Comparison of ENCODE assay signal across 2 cellular contexts in the genomic region with DNA sequence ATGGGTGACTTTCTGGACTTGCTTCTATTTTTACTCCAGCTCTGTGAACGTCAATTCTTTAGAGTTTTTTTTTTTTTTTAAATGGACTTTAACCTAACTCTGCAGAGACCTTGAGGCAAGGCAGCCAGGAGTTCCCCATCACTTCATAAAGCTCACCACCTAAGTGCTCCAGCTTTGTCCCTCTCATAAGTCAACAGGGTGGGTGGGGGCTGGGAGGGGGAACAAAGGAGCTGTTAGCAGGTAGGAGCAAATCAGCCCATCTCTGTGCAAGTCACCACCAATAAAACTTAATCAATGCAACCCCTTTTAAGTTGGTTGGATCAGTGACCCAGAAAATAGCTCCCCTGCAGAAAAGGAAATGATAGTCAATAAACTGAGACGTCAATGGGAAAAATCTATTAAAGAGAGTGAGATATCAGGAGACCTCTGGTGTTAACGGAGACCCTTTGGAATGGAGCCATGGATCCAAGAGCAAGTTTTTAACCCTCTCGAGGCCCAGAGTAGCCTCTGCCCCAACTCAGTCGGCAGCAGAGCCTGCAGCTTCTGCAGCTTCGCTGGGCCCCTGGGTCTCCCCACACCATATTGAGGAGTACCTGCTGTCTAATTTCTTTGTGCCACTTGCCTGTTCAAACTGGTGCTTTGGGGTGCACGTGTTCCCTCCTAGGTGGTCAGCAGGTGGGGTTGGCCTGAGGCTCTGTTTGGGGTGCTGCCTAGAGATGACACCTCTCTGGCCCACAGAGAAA.
A peak's percentile ranks its signal among the peaks of the same experiment; 100 is the strongest.
TF ChIP-seq lines count a peak whose summit lies in the region.

No MANE protein-coding gene starts in this region.

TF ChIP-seq in HCT116, 20 proteins besides CTCF, POLR2A, EP300 and RAD21:
- TF ChIP-seq EZH2phosphoT487 (IDR thresholded peaks at IDR 0.05; ENCODE audit: borderline replicate concordance) = no peak
- TF ChIP-seq TCF7L2 (IDR thresholded peaks at IDR 0.05; ENCODE audit: borderline replicate concordance, extremely low read depth, insufficient read depth, insufficient read length) = peak; percentile 65

TF ChIP-seq in H1, 55 proteins besides CTCF, POLR2A, EP300 and RAD21:
- TF ChIP-seq TAF7 (optimal IDR thresholded peaks at IDR 0.05; ENCODE audit: borderline replicate concordance, low read depth, low read length) (no peak), MAFK (IDR thresholded peaks at IDR 0.05; ENCODE audit: low read depth, low read length) (no peak)
- TF ChIP-seq, protein P1, sequence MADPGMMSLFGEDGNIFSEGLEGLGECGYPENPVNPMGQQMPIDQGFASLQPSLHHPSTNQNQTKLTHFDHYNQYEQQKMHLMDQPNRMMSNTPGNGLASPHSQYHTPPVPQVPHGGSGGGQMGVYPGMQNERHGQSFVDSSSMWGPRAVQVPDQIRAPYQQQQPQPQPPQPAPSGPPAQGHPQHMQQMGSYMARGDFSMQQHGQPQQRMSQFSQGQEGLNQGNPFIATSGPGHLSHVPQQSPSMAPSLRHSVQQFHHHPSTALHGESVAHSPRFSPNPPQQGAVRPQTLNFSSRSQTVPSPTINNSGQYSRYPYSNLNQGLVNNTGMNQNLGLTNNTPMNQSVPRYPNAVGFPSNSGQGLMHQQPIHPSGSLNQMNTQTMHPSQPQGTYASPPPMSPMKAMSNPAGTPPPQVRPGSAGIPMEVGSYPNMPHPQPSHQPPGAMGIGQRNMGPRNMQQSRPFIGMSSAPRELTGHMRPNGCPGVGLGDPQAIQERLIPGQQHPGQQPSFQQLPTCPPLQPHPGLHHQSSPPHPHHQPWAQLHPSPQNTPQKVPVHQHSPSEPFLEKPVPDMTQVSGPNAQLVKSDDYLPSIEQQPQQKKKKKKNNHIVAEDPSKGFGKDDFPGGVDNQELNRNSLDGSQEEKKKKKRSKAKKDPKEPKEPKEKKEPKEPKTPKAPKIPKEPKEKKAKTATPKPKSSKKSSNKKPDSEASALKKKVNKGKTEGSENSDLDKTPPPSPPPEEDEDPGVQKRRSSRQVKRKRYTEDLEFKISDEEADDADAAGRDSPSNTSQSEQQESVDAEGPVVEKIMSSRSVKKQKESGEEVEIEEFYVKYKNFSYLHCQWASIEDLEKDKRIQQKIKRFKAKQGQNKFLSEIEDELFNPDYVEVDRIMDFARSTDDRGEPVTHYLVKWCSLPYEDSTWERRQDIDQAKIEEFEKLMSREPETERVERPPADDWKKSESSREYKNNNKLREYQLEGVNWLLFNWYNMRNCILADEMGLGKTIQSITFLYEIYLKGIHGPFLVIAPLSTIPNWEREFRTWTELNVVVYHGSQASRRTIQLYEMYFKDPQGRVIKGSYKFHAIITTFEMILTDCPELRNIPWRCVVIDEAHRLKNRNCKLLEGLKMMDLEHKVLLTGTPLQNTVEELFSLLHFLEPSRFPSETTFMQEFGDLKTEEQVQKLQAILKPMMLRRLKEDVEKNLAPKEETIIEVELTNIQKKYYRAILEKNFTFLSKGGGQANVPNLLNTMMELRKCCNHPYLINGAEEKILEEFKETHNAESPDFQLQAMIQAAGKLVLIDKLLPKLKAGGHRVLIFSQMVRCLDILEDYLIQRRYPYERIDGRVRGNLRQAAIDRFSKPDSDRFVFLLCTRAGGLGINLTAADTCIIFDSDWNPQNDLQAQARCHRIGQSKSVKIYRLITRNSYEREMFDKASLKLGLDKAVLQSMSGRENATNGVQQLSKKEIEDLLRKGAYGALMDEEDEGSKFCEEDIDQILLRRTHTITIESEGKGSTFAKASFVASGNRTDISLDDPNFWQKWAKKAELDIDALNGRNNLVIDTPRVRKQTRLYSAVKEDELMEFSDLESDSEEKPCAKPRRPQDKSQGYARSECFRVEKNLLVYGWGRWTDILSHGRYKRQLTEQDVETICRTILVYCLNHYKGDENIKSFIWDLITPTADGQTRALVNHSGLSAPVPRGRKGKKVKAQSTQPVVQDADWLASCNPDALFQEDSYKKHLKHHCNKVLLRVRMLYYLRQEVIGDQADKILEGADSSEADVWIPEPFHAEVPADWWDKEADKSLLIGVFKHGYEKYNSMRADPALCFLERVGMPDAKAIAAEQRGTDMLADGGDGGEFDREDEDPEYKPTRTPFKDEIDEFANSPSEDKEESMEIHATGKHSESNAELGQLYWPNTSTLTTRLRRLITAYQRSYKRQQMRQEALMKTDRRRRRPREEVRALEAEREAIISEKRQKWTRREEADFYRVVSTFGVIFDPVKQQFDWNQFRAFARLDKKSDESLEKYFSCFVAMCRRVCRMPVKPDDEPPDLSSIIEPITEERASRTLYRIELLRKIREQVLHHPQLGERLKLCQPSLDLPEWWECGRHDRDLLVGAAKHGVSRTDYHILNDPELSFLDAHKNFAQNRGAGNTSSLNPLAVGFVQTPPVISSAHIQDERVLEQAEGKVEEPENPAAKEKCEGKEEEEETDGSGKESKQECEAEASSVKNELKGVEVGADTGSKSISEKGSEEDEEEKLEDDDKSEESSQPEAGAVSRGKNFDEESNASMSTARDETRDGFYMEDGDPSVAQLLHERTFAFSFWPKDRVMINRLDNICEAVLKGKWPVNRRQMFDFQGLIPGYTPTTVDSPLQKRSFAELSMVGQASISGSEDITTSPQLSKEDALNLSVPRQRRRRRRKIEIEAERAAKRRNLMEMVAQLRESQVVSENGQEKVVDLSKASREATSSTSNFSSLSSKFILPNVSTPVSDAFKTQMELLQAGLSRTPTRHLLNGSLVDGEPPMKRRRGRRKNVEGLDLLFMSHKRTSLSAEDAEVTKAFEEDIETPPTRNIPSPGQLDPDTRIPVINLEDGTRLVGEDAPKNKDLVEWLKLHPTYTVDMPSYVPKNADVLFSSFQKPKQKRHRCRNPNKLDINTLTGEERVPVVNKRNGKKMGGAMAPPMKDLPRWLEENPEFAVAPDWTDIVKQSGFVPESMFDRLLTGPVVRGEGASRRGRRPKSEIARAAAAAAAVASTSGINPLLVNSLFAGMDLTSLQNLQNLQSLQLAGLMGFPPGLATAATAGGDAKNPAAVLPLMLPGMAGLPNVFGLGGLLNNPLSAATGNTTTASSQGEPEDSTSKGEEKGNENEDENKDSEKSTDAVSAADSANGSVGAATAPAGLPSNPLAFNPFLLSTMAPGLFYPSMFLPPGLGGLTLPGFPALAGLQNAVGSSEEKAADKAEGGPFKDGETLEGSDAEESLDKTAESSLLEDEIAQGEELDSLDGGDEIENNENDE (IDR thresholded peaks at IDR 0.05; ENCODE audit: insufficient replicate concordance, low read length) = no peak
